In the genomic region with DNA sequence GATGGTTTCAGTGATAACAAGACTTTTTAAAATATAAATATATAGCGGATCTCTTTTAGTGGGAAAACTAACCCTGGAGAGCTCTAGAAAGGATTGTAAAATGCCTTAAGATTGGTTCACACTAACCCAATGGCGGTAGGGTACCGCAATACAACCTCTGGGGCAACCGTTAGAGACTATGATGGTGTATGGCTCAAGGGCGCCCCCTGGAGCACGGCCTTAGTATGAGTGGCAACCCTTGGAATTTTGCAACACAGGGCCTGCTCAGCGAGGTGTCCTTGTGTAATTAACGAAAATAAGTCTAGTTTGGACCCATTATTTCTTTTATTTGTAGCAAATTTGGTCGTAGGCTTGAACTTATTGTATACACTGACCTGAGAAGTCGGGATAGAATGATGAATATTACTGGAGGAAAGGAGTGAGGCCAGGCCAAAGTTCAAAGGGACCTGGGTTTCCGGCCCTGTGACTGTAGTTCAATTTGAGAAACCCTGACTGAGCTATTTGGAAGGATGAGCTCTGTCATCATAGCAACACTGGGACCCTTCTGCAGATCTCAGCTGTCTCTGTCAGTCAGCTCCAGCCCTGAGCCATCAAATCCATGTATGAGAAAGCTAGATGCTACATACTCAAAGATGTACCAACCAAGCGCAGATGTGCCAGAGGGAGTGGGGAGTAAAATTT, we compare ENCODE assay signal across 8 cellular contexts. TPM values are rescaled to one million over a fixed set of nuclear protein-coding genes. Genes with fewer than 3 reads are reported as not detected.
DNase-seq lines count a peak whose midpoint lies in the region; ATAC-seq and TF ChIP-seq lines count a peak whose summit lies in the region.

No MANE protein-coding gene starts in this region.

- no peaks in the 10 kb centered on the region for H3F3A ChIP-seq in GM23338 (replicated peaks; ENCODE audit: low read depth)

- no peaks in the 10 kb centered on the region for H3K9me2 ChIP-seq in GM23338 (ENCODE audit: insufficient read depth)

- H3K9me3 ChIP-seq in colonic mucosa (no peaks in the 10 kb centered on the region), mesenchymal stem cell (ENCODE audit: control insufficient read depth, low read length) (no peaks in the 10 kb centered on the region)

- H3K27me3 ChIP-seq in GM23338 (ENCODE audit: insufficient read depth) (no peaks in the 10 kb centered on the region), colonic mucosa (no peaks in the 10 kb centered on the region), mesenchymal stem cell (ENCODE audit: control insufficient read depth in 1 of 2, insufficient read depth in 1 of 2, low read length in 2 of 2) (no peaks in the 10 kb centered on the region)

- H2BK15ac ChIP-seq in mesenchymal stem cell (ENCODE audit: low read depth, poor library complexity, severe bottlenecking): no peak overlapping the region

- H3K9me3 Mint-ChIP-seq in GM23338: no peaks in the 10 kb centered on the region

- H2BK5ac ChIP-seq in mesenchymal stem cell (ENCODE audit: low read depth, low read length, poor library complexity, severe bottlenecking): no peak overlapping the region

- no peak overlapping the region for H2BK120ac ChIP-seq in mesenchymal stem cell (ENCODE audit: low read depth, low read length)

- H3K18ac ChIP-seq in mesenchymal stem cell (ENCODE audit: low read depth in 1 of 2, low read length in 2 of 2): no peak overlapping the region

- no peaks in the 10 kb centered on the region for H3K79me1 ChIP-seq in mesenchymal stem cell (replicated peaks; ENCODE audit: low read length, poor library complexity, severe bottlenecking)

- no peak overlapping the region for H3K27ac ChIP-seq in GM23338 (ENCODE audit: low read depth)
- H3K27ac ChIP-seq in colonic mucosa: no peak overlapping the region
- H3K27ac ChIP-seq in mesenchymal stem cell (ENCODE audit: low read length, poor library complexity, severe bottlenecking): no peak overlapping the region

- H3K36me3 Mint-ChIP-seq in GM23338 (ENCODE audit: low read depth): no peaks in the 10 kb centered on the region

- H3K4me3 Mint-ChIP-seq in GM23338: no peak overlapping the region

- no peak overlapping the region for H2AFZ ChIP-seq in GM23338
- H2AFZ ChIP-seq in mesenchymal stem cell (ENCODE audit: low read depth, low read length): peak overlapping the region; percentile 37

- H3K79me2 ChIP-seq in GM23338 (replicated peaks; ENCODE audit: insufficient read depth): no peaks in the 10 kb centered on the region

- H3K36me3 ChIP-seq in GM23338 (ENCODE audit: insufficient read depth) (no peaks in the 10 kb centered on the region), colonic mucosa (no peaks in the 10 kb centered on the region), mesenchymal stem cell (ENCODE audit: control insufficient read depth in 1 of 2, insufficient read depth in 2 of 2, low read depth in 1 of 2, low read length in 2 of 2) (no peaks in the 10 kb centered on the region)

- H3K23ac ChIP-seq in mesenchymal stem cell (ENCODE audit: low read length in 2 of 2): no peak overlapping the region

- 0 out of 3 replicates have a peak, but pooled peaks cover 2% of the 10 kb centered on the region for H3K4me1 Mint-ChIP-seq in GM23338

- no peak overlapping the region for H2AK5ac ChIP-seq in mesenchymal stem cell (ENCODE audit: low read length, severe bottlenecking)

- peak overlapping the region in 1 of 2 experiments; percentile 29 for H3K14ac ChIP-seq in mesenchymal stem cell (ENCODE audit: low read length in 2 of 2)

- no peaks in the 10 kb centered on the region for H3K27me3 Mint-ChIP-seq in GM23338 (ENCODE audit: insufficient read depth, low read depth, poor library complexity)

- H3K9ac ChIP-seq in colonic mucosa (ENCODE audit: low read depth in 2 of 2, low read length in 2 of 2): no peak overlapping the region
- no peak overlapping the region for H3K9ac ChIP-seq in mesenchymal stem cell (ENCODE audit: low read length)

- H4K91ac ChIP-seq in mesenchymal stem cell (ENCODE audit: low read length): no peak overlapping the region

- TF ChIP-seq CTCF in GM12873 (IDR thresholded peaks at IDR 0.05; ENCODE audit: insufficient read depth, low read depth, low read length, missing control alignments) (peak; percentile 86), GM23338 (conservative IDR thresholded peaks at IDR 0.05; ENCODE audit: low read depth in 2 of 2) (peak; percentile 97 to 98), colonic mucosa (IDR thresholded peaks at IDR 0.05) (peak; percentile 69)

- ATAC-seq in GM23338: peak; percentile 100

- no peak overlapping the region for H3K4ac ChIP-seq in mesenchymal stem cell (ENCODE audit: low read depth in 1 of 2, low read length in 2 of 2)

- no peak overlapping the region for H3K4me2 ChIP-seq in GM23338
- H3K4me2 ChIP-seq in mesenchymal stem cell (ENCODE audit: low read length, poor library complexity, severe bottlenecking): no peak overlapping the region

- peak; percentile 90 for DNase-seq in GM23338 (ENCODE audit: low spot score)
- peak; percentile 26 for DNase-seq in LHCN-M2 (ENCODE audit: low read depth)
- peak; percentile 84 to 93 for DNase-seq in activated CD4-positive, alpha-beta T cell treated with anti-CD3 and anti-CD28 coated beads for 4 hours
- peak; percentile 69 for DNase-seq in colonic mucosa
- peak; percentile 68 for DNase-seq in mesenchymal stem cell
- peak; percentile 85 for DNase-seq in stimulated activated CD8-positive, alpha-beta memory T cell treated with anti-CD3 and anti-CD28 coated beads, Interleukin-7, amount 100 ng/mL, for 24 hours (ENCODE audit: low read depth)
- no peak for DNase-seq in NCI-H2107 (lab: John Stamatoyannopoulos, UW)

- no peak overlapping the region for H2BK12ac ChIP-seq in mesenchymal stem cell (ENCODE audit: low read length in 2 of 2)

- intact Hi-C loops in colonic mucosa (cut with DNase I): loop anchor here (2.0 kb wide), 1 partner anchor 120 kb away; no protein-coding TSS in a partner anchor

- H4K8ac ChIP-seq in mesenchymal stem cell (ENCODE audit: low read length): no peak overlapping the region

- 20% methylated on average over 11 of the region's 12 CpGs for WGBS in mesenchymal stem cell

- no peaks in the 10 kb centered on the region for H3K4me1 ChIP-seq in GM23338 (ENCODE audit: insufficient read depth)
- no peaks in the 10 kb centered on the region for H3K4me1 ChIP-seq in colonic mucosa
- H3K4me1 ChIP-seq in mesenchymal stem cell (ENCODE audit: control insufficient read depth, insufficient read depth, low read depth, low read length): no peaks in the 10 kb centered on the region

- H4K20me1 ChIP-seq in GM23338 (replicated peaks; ENCODE audit: insufficient read depth): no peaks in the 10 kb centered on the region

- peak overlapping the region; percentile 64; the same call in 1 of the 2 replicates for H3K27ac Mint-ChIP-seq in GM23338

- no peak overlapping the region for H3K4me3 ChIP-seq in GM23338
- H3K4me3 ChIP-seq in colonic mucosa: no peak overlapping the region
- no peak overlapping the region for H3K4me3 ChIP-seq in mesenchymal stem cell (ENCODE audit: insufficient read depth in 1 of 2, low read depth in 1 of 2, low read length in 2 of 2)

TF ChIP-seq in GM23338, 12 proteins besides CTCF, POLR2A, EP300 and RAD21:
- TF ChIP-seq CREB1 (CRISPR knock-in tag; IDR thresholded peaks at IDR 0.05; ENCODE audit: low read depth) (0 out of 2 replicates have a peak, but pooled peaks have one; percentile 21), STAT1 (IDR thresholded peaks at IDR 0.05; ENCODE audit: unreplicated experiment) (no peak)

RNA-seq across cellular contexts. Expression of a gene that starts 54.8 kb away (rescaled TPM):
- 5.0 and 7.3 TPM in 2 replicates for total RNA-seq in GM23338 (2014; rRNA removed; shearing (Covaris generic))
- 3.4 and 4.2 TPM in 2 replicates for polyA plus RNA-seq in GM23338 (2016; fragmentation: Nextera tagmentation; extraction: Ambion mirVana)
- total RNA-seq in LHCN-M2 (2014; rRNA removed) (0.06 and 0.52 TPM in 2 replicates), colonic mucosa (1 to 10 TPM; 2.4 to 2.9 TPM)
- 0.24 TPM for polyA plus RNA-seq in LHCN-M2 (2012)
- 4.2 TPM for polyA plus RNA-seq in mesenchymal stem cell (2013, experiment 1 of 2)
- 4.5 TPM for polyA plus RNA-seq in mesenchymal stem cell (2013, experiment 2 of 2)
